Comparison of ENCODE assay signal across 23 cellular contexts in genomic region chr21:38649120-38649519, GRCh38.
"Had no signal": no experiment of that assay in that cellular context is flagged by ENCODE, and none has a peak within 500 bp of the region (broad histone marks: within the 10 kb centered on the region; RNA-seq: fewer than 3 reads in every experiment).

No MANE protein-coding gene starts in this region.

- H3K4me3 ChIP-seq: colonic mucosa, heart left ventricle, lung, neural progenitor cell, ovary, stomach, uterus had no signal

- H3K27me3 ChIP-seq: colonic mucosa, foreskin keratinocyte, neural progenitor cell, ovary, uterus had no signal

- ATAC-seq: foreskin keratinocyte; heart left ventricle; left colon; left ventricle myocardium superior; natural killer cell treated with Interleukin-12 subunit alpha and Interleukin-12 subunit beta and Interleukin-15 and Interleukin-18, amount 100 ng/mL, for 72 hours; right cardiac atrium had no signal

- FAIRE-seq: endothelial cell of umbilical vein had no signal

- H3K9me3 ChIP-seq: colonic mucosa, heart left ventricle, ovary, stomach, uterus had no signal

- H3K9ac ChIP-seq: neural progenitor cell had no signal

- H3K27ac ChIP-seq: colonic mucosa, foreskin keratinocyte, heart left ventricle, neural progenitor cell, ovary, stomach, uterus had no signal

- H2AFZ ChIP-seq: neural progenitor cell had no signal

- H3K4me1 ChIP-seq: colonic mucosa, heart left ventricle, neural progenitor cell, stomach, uterus had no signal

- H3K36me3 ChIP-seq: colonic mucosa, heart left ventricle, neural progenitor cell, ovary, stomach, uterus had no signal

- H3K4me2 ChIP-seq: neural progenitor cell had no signal

- DNase-seq: colonic mucosa; effector CD4-positive, alpha-beta T cell; endodermal cell; erythroblast; foreskin keratinocyte; heart left ventricle; hippocampal formation; left colon; left ventricle myocardium superior; mesenchymal stem cell; midbrain; nucleus accumbens; ovary; right cardiac atrium; stimulated activated CD4-positive, alpha-beta T cell treated with anti-CD3 and anti-CD28 coated beads, Interleukin-4, amount 100 ng/mL, for 24 hours; stimulated activated naive CD4-positive, alpha-beta T cell; stomach; substantia nigra; uterus had no signal
